Comparison of ENCODE assay signal across 12 cellular contexts in genomic region chr2:227853204-227853629, GRCh38. TPM values are rescaled to one million over a fixed set of nuclear protein-coding genes. Genes with fewer than 3 reads are reported as not detected.
A peak's percentile ranks its signal among the peaks of the same experiment; 100 is the strongest.
DNase-seq lines count a peak whose midpoint lies in the region; ATAC-seq and TF ChIP-seq lines count a peak whose summit lies in the region.
"Had no signal": no experiment of that assay in that cellular context is flagged by ENCODE, and none has a peak within 500 bp of the region (broad histone marks: within the 10 kb centered on the region; RNA-seq: fewer than 3 reads in every experiment).

No MANE protein-coding gene starts in this region.

- no peaks in the 10 kb centered on the region for H3K79me2 ChIP-seq in GM23248 (ENCODE audit: insufficient read depth)
- no peaks in the 10 kb centered on the region for H3K79me2 ChIP-seq in PC-9 (ENCODE audit: low read depth)

- POLR2A ChIA-PET in PC-9 (lab: Charles Lee; ENCODE audit: unreplicated experiment) = interaction anchor here (0.5 to 0.7 kb wide), 3 partner anchors 68 to 1305 kb away, joined by 3 to 4 read pairs (median 3); no protein-coding TSS in a partner anchor

- no TSS peak for BruUV-seq in PC-9 (replicated peaks; lab: Mats Ljungman, UMichigan)

- H3K4me2 ChIP-seq in GM23248 (ENCODE audit: unreplicated experiment) (no peak overlapping the region), PC-9 (no peak overlapping the region)

- intact Hi-C loops in PC-9 (cut with micrococcal nuclease; ENCODE audit: unreplicated experiment) = loop anchor here (1.0 kb wide), 1 partner anchor 35 kb away; no protein-coding TSS in a partner anchor

- no peaks in the 10 kb centered on the region for H3K9me3 ChIP-seq in GM23248 (ENCODE audit: low read depth)
- H3K9me3 ChIP-seq in PC-9 (ENCODE audit: insufficient read depth, low read depth) = peaks cover 3% of the 10 kb centered on the region; the same call in 1 of the 2 replicates

- no peak overlapping the region for H3K9ac ChIP-seq in GM23248

- in situ Hi-C loops in GM23248 (cut with MboI) = no loop called here

- CTCF ChIA-PET in PC-9 (lab: Charles Lee) = interaction anchor here (1.5 kb wide), 1 partner anchor 10 kb away, joined by 11 read pairs; no protein-coding TSS in a partner anchor

- H3K36me3 ChIP-seq in GM23248 (ENCODE audit: low read depth) (no peaks in the 10 kb centered on the region), PC-9 (ENCODE audit: low read depth) (no peaks in the 10 kb centered on the region)

- H3K4me1 ChIP-seq in GM23248 (ENCODE audit: insufficient read depth) (peaks cover 28% of the 10 kb centered on the region), PC-9 (replicated peaks; ENCODE audit: insufficient read depth) (peaks cover 24% of the 10 kb centered on the region)

- H3K27me3 ChIP-seq in GM23248 (replicated peaks; ENCODE audit: insufficient read depth) = no peaks in the 10 kb centered on the region
- no peaks in the 10 kb centered on the region for H3K27me3 ChIP-seq in PC-9 (ENCODE audit: insufficient read depth, low read depth)

- H3F3A ChIP-seq in GM23248 (ENCODE audit: insufficient read depth) (peaks cover 15% of the 10 kb centered on the region), PC-9 (ENCODE audit: insufficient read depth, low read depth) (peaks cover 7% of the 10 kb centered on the region)

- ATAC-seq in GM19324 (IDR thresholded peaks at IDR 0.05; ENCODE audit: low FRiP score, unreplicated experiment) (no peak), HG02840 (IDR thresholded peaks at IDR 0.05; ENCODE audit: low FRiP score, unreplicated experiment) (no peak), HG02763 (IDR thresholded peaks at IDR 0.05; ENCODE audit: unreplicated experiment) (no peak)

- H3K27ac ChIP-seq in GM23248 (no peak overlapping the region), PC-9 (peak overlapping the region; percentile 8; the same call in 1 of the 2 replicates)

- DNase-seq in GM23248 (peak; percentile 74), PC-9 (peak; percentile 62 to 63), epithelial cell of proximal tubule (ENCODE audit: low read depth) (peak; percentile 99), renal cortical epithelial cell (ENCODE audit: low read depth) (peak; percentile 99)
- DNase-seq in activated CD4-positive, alpha-beta T cell treated with anti-CD3 and anti-CD28 coated beads, Interleukin-2, amount 50 U/mL, for 48 hours = no peak
- DNase-seq: activated naive CD4-positive, alpha-beta T cell; effector CD8-positive, alpha-beta T cell; substantia nigra had no signal

- no peaks in the 10 kb centered on the region for H4K20me1 ChIP-seq in GM23248 (ENCODE audit: insufficient read depth)
- no peaks in the 10 kb centered on the region for H4K20me1 ChIP-seq in PC-9 (ENCODE audit: insufficient read depth)

- H3K4me3 ChIP-seq in GM23248 (no peak overlapping the region), PC-9 (no peak overlapping the region), epithelial cell of proximal tubule (ENCODE audit: low read depth, low read length) (no peak overlapping the region)

- H2AFZ ChIP-seq in GM23248 (no peak overlapping the region), PC-9 (no peak overlapping the region)

- 61 to 68% methylated on average over 4 of the region's 4 CpGs for WGBS in GM23248 (ENCODE audit: low coverage in 1 of 2, low lambda C conversion rate in 2 of 2, missing lambda C conversion rate in 2 of 2), 2 experiments

- TF ChIP-seq CTCF in PC-9 (conservative IDR thresholded peaks at IDR 0.05) (no peak), epithelial cell of proximal tubule (conservative IDR thresholded peaks at IDR 0.05; ENCODE audit: low read depth, low read length) (no peak)

- H3K9me2 ChIP-seq in GM23248 (ENCODE audit: insufficient read depth) (no peaks in the 10 kb centered on the region), PC-9 (ENCODE audit: insufficient read depth) (no peaks in the 10 kb centered on the region)

RNA-seq across cellular contexts. Expression of gene DAW1, which starts 18.2 kb away (rescaled TPM):
- total RNA-seq in GM23248 (2014; rRNA removed; shearing (Covaris generic)) = under 0.01 and 2.1 TPM in 2 replicates
- 0.81 and 1.1 TPM in 2 replicates for polyA plus RNA-seq in GM23248 (2016; fragmentation: Nextera tagmentation; extraction: Ambion mirVana)
- total RNA-seq in PC-9 (2021) (1.8 and 2.8 TPM in 2 replicates), epithelial cell of proximal tubule (1.6 and 1.7 TPM in 2 replicates), renal cortical epithelial cell (1.5 and 14.1 TPM in 2 replicates)
- total RNA-seq: osteocyte had no signal

RNA-seq across cellular contexts. Expression of gene CCL20, which starts 39.6 kb away (rescaled TPM):
- not detected in 2 replicates for total RNA-seq in GM23248 (2014; rRNA removed; shearing (Covaris generic))
- polyA plus RNA-seq in GM23248 (2016; fragmentation: Nextera tagmentation; extraction: Ambion mirVana) = not detected in 2 replicates
- total RNA-seq in PC-9 (2021) (not detected in 2 replicates), epithelial cell of proximal tubule (1.0 and 1.2 TPM in 2 replicates), renal cortical epithelial cell (1.4 and 204 TPM in 2 replicates)
- total RNA-seq: osteocyte had no signal

Comparison
In these comparisons a context has a peak if more than half of its experiments do, and no peak if none do; other contexts are left out.
1. DNase-seq: peak in GM23248 (single experiment), PC-9 (2 of 2), epithelial cell of proximal tubule (single experiment) and renal cortical epithelial cell (single experiment); none in activated CD4-positive, alpha-beta T cell treated with anti-CD3 and anti-CD28 coated beads, Interleukin-2, amount 50 U/mL, for 48 hours (0 of 2).